Comparison of ENCODE assay signal across 11 cellular contexts in genomic region chr7:47266799-47267198, GRCh38.
DNase-seq lines count a peak whose midpoint lies in the region; ATAC-seq and TF ChIP-seq lines count a peak whose summit lies in the region.
"Had no signal": no experiment of that assay in that cellular context is flagged by ENCODE, and none has a peak within 500 bp of the region (broad histone marks: within the 10 kb centered on the region; RNA-seq: fewer than 3 reads in every experiment).

No MANE protein-coding gene starts in this region.

- no peaks in the 10 kb centered on the region for H3K9me3 ChIP-seq in trophoblast cell (ENCODE audit: insufficient read depth, low read depth, low read length)
- H3K9me3 ChIP-seq: BLaER1 had no signal

- ATAC-seq in left ventricle myocardium superior: peak; percentile 25
- no peak for ATAC-seq in HG03135 (IDR thresholded peaks at IDR 0.05; ENCODE audit: unreplicated experiment)
- no peak for ATAC-seq in GM21528 (IDR thresholded peaks at IDR 0.05; ENCODE audit: low FRiP score, unreplicated experiment)

- H3K18ac ChIP-seq in trophoblast cell (ENCODE audit: low read length): peak overlapping the region; percentile 8

- H3K4me3 ChIP-seq in trophoblast cell (ENCODE audit: low read depth, low read length): no peak overlapping the region
- H3K4me3 ChIP-seq: BLaER1 had no signal

- H2BK120ac ChIP-seq in trophoblast cell (ENCODE audit: insufficient read depth, low read length, poor library complexity): peak overlapping the region; percentile 10

- H3K4me2 ChIP-seq in trophoblast cell (ENCODE audit: low read length): no peak overlapping the region
- H3K4me2 ChIP-seq: BLaER1, KMS-11 had no signal

- no peaks in the 10 kb centered on the region for H3K79me1 ChIP-seq in trophoblast cell (ENCODE audit: low read length)

- intact Hi-C loops in left ventricle myocardium superior (cut with micrococcal nuclease): loop anchor here (1.0 kb wide), 1 partner anchor 553 kb away; no protein-coding TSS in a partner anchor

- CTCF ChIA-PET in RWPE1 (lab: Yijun Ruan, JAX): interaction anchor here (0.5 to 2.9 kb wide), 34 partner anchors 9 to 702 kb away, joined by 3 to 42 read pairs (median 4); partner anchors contain the start of gene TNS3

- no peaks in the 10 kb centered on the region for H3K79me2 ChIP-seq in trophoblast cell (ENCODE audit: control insufficient read depth, insufficient read depth, low read length, poor library complexity)

- H4K91ac ChIP-seq in trophoblast cell (ENCODE audit: low read depth, low read length): peak overlapping the region; percentile 6

- H4K12ac ChIP-seq in trophoblast cell (ENCODE audit: low read depth, low read length): no peak overlapping the region

- H3K4ac ChIP-seq in trophoblast cell (ENCODE audit: low read depth, low read length): no peak overlapping the region

- no peak overlapping the region for H4K8ac ChIP-seq in trophoblast cell (ENCODE audit: low read depth, low read length)

- H2BK5ac ChIP-seq in trophoblast cell (ENCODE audit: low read depth, low read length, poor library complexity): no peak overlapping the region

- H3K36me3 ChIP-seq in trophoblast cell (ENCODE audit: control insufficient read depth in 1 of 2, insufficient read depth in 2 of 2, low read length in 2 of 2): peaks cover 0 to 2% of the 10 kb centered on the region in 2 experiments
- H3K36me3 ChIP-seq: BLaER1 had no signal

- peak overlapping the region; percentile 61 for H3K27ac ChIP-seq in RWPE1
- no peak overlapping the region for H3K27ac ChIP-seq in trophoblast cell (ENCODE audit: low read depth, low read length)
- H3K27ac ChIP-seq: BLaER1, KMS-11 had no signal

- H2BK12ac ChIP-seq in trophoblast cell (ENCODE audit: low read length): no peak overlapping the region

- H3K4me1 ChIP-seq in trophoblast cell (ENCODE audit: control insufficient read depth in 1 of 2, insufficient read depth in 2 of 2, low read length in 2 of 2): peaks cover 8 to 12% of the 10 kb centered on the region in 2 experiments

- POLR2A ChIA-PET in RWPE1 (lab: Yijun Ruan, JAX; ENCODE audit: low non-redundant PET): no interaction called here

- no peaks in the 10 kb centered on the region for H3K27me3 ChIP-seq in trophoblast cell (ENCODE audit: insufficient read depth, low read length)
- H3K27me3 ChIP-seq: BLaER1 had no signal

- TF ChIP-seq CTCF in RWPE1 (conservative IDR thresholded peaks at IDR 0.05; ENCODE audit: low read depth): no peak

- no peak overlapping the region for H3K9ac ChIP-seq in trophoblast cell (ENCODE audit: low read length)
- H3K9ac ChIP-seq: BLaER1, KMS-11 had no signal

- no peak overlapping the region for H2AK5ac ChIP-seq in trophoblast cell (ENCODE audit: low read length)

- H3K23ac ChIP-seq in trophoblast cell (ENCODE audit: low read length): no peak overlapping the region

- H2AFZ ChIP-seq in trophoblast cell (ENCODE audit: insufficient read depth, low read length, poor library complexity): no peak overlapping the region

- WGBS in trophoblast cell (ENCODE audit: extremely low coverage, insufficient coverage, insufficient read length): no CpG with 5 or more reads among the region's 6 CpGs

- in situ Hi-C loops in Caki2 (cut with HindIII; ENCODE audit: low pct_unique_long_range_greater_than_20kb, low sequenced_read_pairs): no loop called here

- H3K14ac ChIP-seq in trophoblast cell (ENCODE audit: low read length): peak overlapping the region; percentile 17

- DNase-seq in Caki2 (ENCODE audit: low read depth): peak; percentile 92
- DNase-seq in RWPE1 (ENCODE audit: low spot score): no peak
- no peak for DNase-seq in left ventricle myocardium superior
- DNase-seq in trophoblast cell: no peak
- no peak for DNase-seq in KG1 (lab: John Stamatoyannopoulos, UW)
- DNase-seq in RKO (ENCODE audit: low spot score): no peak
- DNase-seq: activated gamma-delta T cell treated with Interleukin-2 at 50 U/mL for 16 hours had no signal
